ENCODE assay signal across 12 cellular contexts in genomic region chr5:179143446-179143845, GRCh38.
DNase-seq lines count a peak whose midpoint lies in the region; ATAC-seq and TF ChIP-seq lines count a peak whose summit lies in the region.
"Had no signal": no experiment of that assay in that cellular context is flagged by ENCODE, and none has a peak within 500 bp of the region (broad histone marks: within the 10 kb centered on the region; RNA-seq: fewer than 3 reads in every experiment).

No MANE protein-coding gene starts in this region.

- TF ChIP-seq CTCF in cardiac muscle cell (IDR thresholded peaks at IDR 0.05; ENCODE audit: low read depth, low read length) = peak; percentile 38
- peak in 1 of 2 donors; percentile 13 for TF ChIP-seq CTCF in right atrium auricular region (IDR thresholded peaks at IDR 0.05)

- in situ Hi-C loops in SK-MEL-5 (cut with HindIII; ENCODE audit: low pct_unique_long_range_greater_than_20kb, low sequenced_read_pairs) = no loop called here

- no peaks in the 10 kb centered on the region for H3K36me3 ChIP-seq in cardiac muscle cell
- no peaks in the 10 kb centered on the region for H3K36me3 ChIP-seq in right atrium auricular region
- H3K36me3 ChIP-seq: colonic mucosa, heart right ventricle had no signal

- H3K4me1 ChIP-seq in cardiac muscle cell (ENCODE audit: low read depth) (peaks cover 4% of the 10 kb centered on the region), right atrium auricular region (no peaks in the 10 kb centered on the region)
- H3K4me1 ChIP-seq: colonic mucosa, heart right ventricle had no signal

- DNase-seq in cardiac muscle cell (ENCODE audit: low read depth in 1 of 2, low spot score in 1 of 2) (peak; percentile 57 to 60), right atrium auricular region (ENCODE audit: low spot score) (no peak), SK-MEL-5 (ENCODE audit: low read depth, low spot score) (peak; percentile 12), iPS DF 4.7 (ENCODE audit: extremely low read depth, low spot score) (peak; percentile 30), NCI-H146 (lab: John Stamatoyannopoulos, UW) (no peak), T1000 (lab: John Stamatoyannopoulos, UW) (no peak)
- DNase-seq in activated effector memory CD4-positive, alpha-beta T cell treated with anti-CD3 and anti-CD28 coated beads, Interleukin-2, amount 50 U/mL, for 16 hours = no peak
- DNase-seq: colonic mucosa, heart right ventricle, NCI-H1694 had no signal

- H3K4me3 ChIP-seq in cardiac muscle cell (no peak overlapping the region), right atrium auricular region (no peak overlapping the region)
- H3K4me3 ChIP-seq: colonic mucosa, heart right ventricle had no signal

- H3K9me3 ChIP-seq in cardiac muscle cell (ENCODE audit: low read depth) (no peaks in the 10 kb centered on the region), right atrium auricular region (no peaks in the 10 kb centered on the region)
- H3K9me3 ChIP-seq: colonic mucosa, heart right ventricle had no signal

- H3K27me3 ChIP-seq in cardiac muscle cell = no peaks in the 10 kb centered on the region
- no peaks in the 10 kb centered on the region for H3K27me3 ChIP-seq in right atrium auricular region
- H3K27me3 ChIP-seq: colonic mucosa had no signal

- H3K27ac ChIP-seq in cardiac muscle cell = no peak overlapping the region
- no peak overlapping the region for H3K27ac ChIP-seq in right atrium auricular region
- H3K27ac ChIP-seq: colonic mucosa, heart right ventricle had no signal

- ATAC-seq in esophagus mucosa = no peak
- ATAC-seq: Panc1 had no signal

Comparison
In these comparisons a context has a peak if more than half of its experiments do, and no peak if none do; other contexts are left out.
1. DNase-seq: peak in cardiac muscle cell (2 of 2), SK-MEL-5 (single experiment) and iPS DF 4.7 (single experiment); none in right atrium auricular region (single experiment), NCI-H146 (single experiment), activated effector memory CD4-positive, alpha-beta T cell treated with anti-CD3 and anti-CD28 coated beads, Interleukin-2, amount 50 U/mL, for 16 hours (single experiment) and T1000 (single experiment).